Comparison of ENCODE assay signal across 7 cellular contexts in the genomic region with DNA sequence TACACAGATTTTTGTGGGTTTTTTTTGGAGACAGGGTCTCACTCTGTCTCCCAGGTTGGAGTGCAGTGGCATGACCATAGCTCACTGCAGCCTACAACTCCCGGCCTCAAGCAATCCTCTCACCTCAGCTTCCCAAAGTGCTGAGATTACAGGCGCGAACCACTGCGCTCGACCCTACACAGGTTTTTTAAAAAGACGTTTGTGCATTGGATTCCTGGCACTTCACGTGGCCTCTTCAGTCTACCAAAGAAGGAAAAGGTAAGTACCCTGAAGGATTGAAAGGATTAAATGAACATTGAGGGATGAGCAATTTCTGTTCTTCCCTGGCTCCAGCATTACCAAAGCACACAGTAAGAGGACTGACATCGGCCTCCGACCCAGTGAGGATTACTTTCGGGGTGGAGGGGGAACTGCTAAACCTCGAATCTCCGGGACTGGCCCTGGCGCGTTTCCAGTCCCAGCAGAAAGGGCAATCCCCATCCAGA. TPM values are rescaled to one million over a fixed set of nuclear protein-coding genes. Genes with fewer than 3 reads are reported as not detected.
DNase-seq lines count a peak whose midpoint lies in the region; ATAC-seq and TF ChIP-seq lines count a peak whose summit lies in the region.

No MANE protein-coding gene starts in this region.

- H3K27ac ChIP-seq in HEK293 (ENCODE audit: extremely low read depth, low read depth, low read length): no peak overlapping the region

- no peaks in the 10 kb centered on the region for H3K9me3 ChIP-seq in HEK293 (ENCODE audit: control insufficient read depth, insufficient read depth, low read depth, low read length)
- no peaks in the 10 kb centered on the region for H3K9me3 ChIP-seq in iPS-15b (ENCODE audit: control insufficient read depth, insufficient read depth, low read length)

- H3K4me1 Mint-ChIP-seq in activated CD8-positive, alpha-beta T cell treated with anti-CD3 and anti-CD28 coated beads for 36 hours (ENCODE audit: low read depth): peaks cover 40% of the 10 kb centered on the region
- peaks cover 45% of the 10 kb centered on the region for H3K4me1 Mint-ChIP-seq in stimulated activated naive CD8-positive, alpha-beta T cell treated with anti-CD3 and anti-CD28 coated beads, Interleukin-15, Interleukin-2, amounts not matched to agents 100 ng/mL and 50 ng/mL, for 24 hours (ENCODE audit: low read depth)

- H3K4me3 ChIP-seq in HEK293 (ENCODE audit: low read depth, low read length): peak overlapping the region; percentile 99
- peak overlapping the region; percentile 69 for H3K4me3 ChIP-seq in iPS-15b (ENCODE audit: low read depth, low read length)

- H3K27me3 ChIP-seq in iPS-15b (ENCODE audit: control insufficient read depth, insufficient read depth, low read length): no peaks in the 10 kb centered on the region

- peaks cover 34% of the 10 kb centered on the region for H3K36me3 Mint-ChIP-seq in activated CD8-positive, alpha-beta T cell treated with anti-CD3 and anti-CD28 coated beads for 36 hours (ENCODE audit: low read depth)
- peaks cover 23% of the 10 kb centered on the region for H3K36me3 Mint-ChIP-seq in stimulated activated naive CD8-positive, alpha-beta T cell treated with anti-CD3 and anti-CD28 coated beads, Interleukin-15, Interleukin-2, amounts not matched to agents 100 ng/mL and 50 ng/mL, for 24 hours (ENCODE audit: low read depth)

- H3K36me3 ChIP-seq in HEK293 (ENCODE audit: control insufficient read depth in 2 of 2, insufficient read depth in 1 of 2, low read length in 2 of 2) (peaks cover 0 to 23% of the 10 kb centered on the region in 2 experiments; a peak in 1 of 3 replicates), iPS-15b (ENCODE audit: control insufficient read depth, insufficient read depth, low read length) (no peaks in the 10 kb centered on the region)

- H3K9me3 Mint-ChIP-seq in activated CD8-positive, alpha-beta T cell treated with anti-CD3 and anti-CD28 coated beads for 36 hours: no peaks in the 10 kb centered on the region
- no peaks in the 10 kb centered on the region for H3K9me3 Mint-ChIP-seq in stimulated activated naive CD8-positive, alpha-beta T cell treated with anti-CD3 and anti-CD28 coated beads, Interleukin-15, Interleukin-2, amounts not matched to agents 100 ng/mL and 50 ng/mL, for 24 hours

- no peak for DNase-seq in activated CD8-positive, alpha-beta T cell treated with anti-CD3 and anti-CD28 coated beads for 36 hours
- DNase-seq in HEK293T (ENCODE audit: extremely low spot score) (no peak), D341Med (ENCODE audit: low spot score) (no peak)

- intact Hi-C loops in activated CD8-positive, alpha-beta T cell treated with anti-CD3 and anti-CD28 coated beads for 36 hours (cut with micrococcal nuclease): loop anchor here (5.0 kb wide), 1 partner anchor 77 kb away; a partner anchor contains a TSS

- H3K27ac Mint-ChIP-seq in activated CD8-positive, alpha-beta T cell treated with anti-CD3 and anti-CD28 coated beads for 36 hours: peak overlapping the region; percentile 92
- peak overlapping the region; percentile 75 for H3K27ac Mint-ChIP-seq in stimulated activated naive CD8-positive, alpha-beta T cell treated with anti-CD3 and anti-CD28 coated beads, Interleukin-15, Interleukin-2, amounts not matched to agents 100 ng/mL and 50 ng/mL, for 24 hours

- POLR2A ChIA-PET in HEK293 (lab: Yijun Ruan, JAX): interaction anchor here (0.5 to 1.3 kb wide), 15 partner anchors 11 to 1688 kb away, joined by 3 to 9 read pairs (median 3); a partner anchor contains a TSS
- POLR2A ChIA-PET in activated CD8-positive, alpha-beta T cell treated with anti-CD3 and anti-CD28 coated beads for 36 hours (lab: Charles Lee): interaction anchor here (0.6 to 1.7 kb wide), 7 partner anchors 9 to 235 kb away, joined by 3 to 6 read pairs (median 4); a partner anchor contains a TSS
- POLR2A ChIA-PET in HEK293T (lab: Yijun Ruan, JAX): interaction anchor here (0.6 to 1.7 kb wide), 10 partner anchors 10 to 1479 kb away, joined by 3 to 11 read pairs (median 3); a partner anchor contains a TSS

- peak; percentile 1 for ATAC-seq in activated CD8-positive, alpha-beta T cell treated with anti-CD3 and anti-CD28 coated beads for 36 hours
- ATAC-seq in HG02610 (IDR thresholded peaks at IDR 0.05; ENCODE audit: unreplicated experiment): no peak

- CTCF ChIA-PET in HEK293 (lab: Yijun Ruan, JAX) (interaction anchor here (0.9 to 1.8 kb wide), 2 partner anchors 18 to 32 kb away, joined by 3 to 4 read pairs; no protein-coding TSS in a partner anchor), HEK293T (lab: Yijun Ruan, JAX) (no interaction called here)
- CTCF ChIA-PET in activated CD8-positive, alpha-beta T cell treated with anti-CD3 and anti-CD28 coated beads for 36 hours (lab: Charles Lee): interaction anchor here (1.0 to 2.1 kb wide), 2 partner anchors 10 to 11 kb away, joined by 3 to 6 read pairs; no protein-coding TSS in a partner anchor

- H3K4me3 Mint-ChIP-seq in activated CD8-positive, alpha-beta T cell treated with anti-CD3 and anti-CD28 coated beads for 36 hours: peak overlapping the region; percentile 90
- H3K4me3 Mint-ChIP-seq in stimulated activated naive CD8-positive, alpha-beta T cell treated with anti-CD3 and anti-CD28 coated beads, Interleukin-15, Interleukin-2, amounts not matched to agents 100 ng/mL and 50 ng/mL, for 24 hours: peak overlapping the region; percentile 96

- H3K9ac ChIP-seq in iPS-15b (ENCODE audit: low read depth, low read length): peak overlapping the region; percentile 71

- TF ChIP-seq CTCF in HEK293 (tag by site-specific recombination; IDR thresholded peaks at IDR 0.05): no peak
- no peak for TF ChIP-seq CTCF in activated CD8-positive, alpha-beta T cell treated with anti-CD3 and anti-CD28 coated beads for 36 hours (IDR thresholded peaks at IDR 0.05)

- H3K4me1 ChIP-seq in HEK293 (ENCODE audit: control insufficient read depth, insufficient read depth, low read length) (peaks cover 4% of the 10 kb centered on the region; the same call in 1 of the 2 replicates), iPS-15b (ENCODE audit: control insufficient read depth, insufficient read depth, low read length) (peaks cover 16% of the 10 kb centered on the region)

- no peaks in the 10 kb centered on the region for H3K27me3 Mint-ChIP-seq in activated CD8-positive, alpha-beta T cell treated with anti-CD3 and anti-CD28 coated beads for 36 hours
- H3K27me3 Mint-ChIP-seq in stimulated activated naive CD8-positive, alpha-beta T cell treated with anti-CD3 and anti-CD28 coated beads, Interleukin-15, Interleukin-2, amounts not matched to agents 100 ng/mL and 50 ng/mL, for 24 hours: no peaks in the 10 kb centered on the region

TF ChIP-seq in HEK293, 187 proteins besides CTCF, POLR2A, EP300 and RAD21 (continues in another document):
- TF ChIP-seq MZF1 (tag by site-specific recombination; IDR thresholded peaks at IDR 0.05; ENCODE audit: borderline replicate concordance): peak; percentile 75; the same call in 1 of the 2 replicates
- TF ChIP-seq ZNF791 (tag by site-specific recombination; IDR thresholded peaks at IDR 0.05): no peak
- no peak for TF ChIP-seq ZNF514 (tag by site-specific recombination; IDR thresholded peaks at IDR 0.05)
- TF ChIP-seq, protein P1, sequence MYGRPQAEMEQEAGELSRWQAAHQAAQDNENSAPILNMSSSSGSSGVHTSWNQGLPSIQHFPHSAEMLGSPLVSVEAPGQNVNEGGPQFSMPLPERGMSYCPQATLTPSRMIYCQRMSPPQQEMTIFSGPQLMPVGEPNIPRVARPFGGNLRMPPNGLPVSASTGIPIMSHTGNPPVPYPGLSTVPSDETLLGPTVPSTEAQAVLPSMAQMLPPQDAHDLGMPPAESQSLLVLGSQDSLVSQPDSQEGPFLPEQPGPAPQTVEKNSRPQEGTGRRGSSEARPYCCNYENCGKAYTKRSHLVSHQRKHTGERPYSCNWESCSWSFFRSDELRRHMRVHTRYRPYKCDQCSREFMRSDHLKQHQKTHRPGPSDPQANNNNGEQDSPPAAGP (tag by site-specific recombination; IDR thresholded peaks at IDR 0.05): 0 out of 2 replicates have a peak, but pooled peaks have one; percentile 63
- 0 out of 2 replicates have a peak, but pooled peaks have one; percentile 58 for TF ChIP-seq BCL11B (tag by site-specific recombination; IDR thresholded peaks at IDR 0.05; ENCODE audit: low read depth)
- no peak for TF ChIP-seq ZFP69B (tag by site-specific recombination; IDR thresholded peaks at IDR 0.05)

TF ChIP-seq in HEK293T, 16 proteins besides CTCF, POLR2A, EP300 and RAD21:
- TF ChIP-seq FOXM1 (IDR thresholded peaks at IDR 0.05; ENCODE audit: borderline replicate concordance) (no peak), SUZ12 (IDR thresholded peaks at IDR 0.05) (no peak), NFRKB (IDR thresholded peaks at IDR 0.05) (no peak), FOXA1 (IDR thresholded peaks at IDR 0.05) (no peak), LEF1 (IDR thresholded peaks at IDR 0.05; ENCODE audit: borderline replicate concordance) (no peak), CTBP1 (IDR thresholded peaks at IDR 0.05; ENCODE audit: borderline replicate concordance) (no peak), BHLHE40 (IDR thresholded peaks at IDR 0.05; ENCODE audit: borderline replicate concordance) (no peak), FOXK2 (IDR thresholded peaks at IDR 0.05) (no peak), TARDBP (IDR thresholded peaks at IDR 0.05) (no peak)

RNA-seq across cellular contexts. Expression of a gene that starts 0.6 kb away (rescaled TPM):
- 100 to 1,000 TPM; 220 to 226 TPM for total RNA-seq in activated CD8-positive, alpha-beta T cell treated with anti-CD3 and anti-CD28 coated beads for 36 hours

RNA-seq across cellular contexts. Expression of a gene that starts 24.9 kb away (rescaled TPM):
- total RNA-seq in activated CD8-positive, alpha-beta T cell treated with anti-CD3 and anti-CD28 coated beads for 36 hours: 10 to 100 TPM; 88.4 to 93.8 TPM
